24 cellular contexts compared by ENCODE assay signal in the genomic region with DNA sequence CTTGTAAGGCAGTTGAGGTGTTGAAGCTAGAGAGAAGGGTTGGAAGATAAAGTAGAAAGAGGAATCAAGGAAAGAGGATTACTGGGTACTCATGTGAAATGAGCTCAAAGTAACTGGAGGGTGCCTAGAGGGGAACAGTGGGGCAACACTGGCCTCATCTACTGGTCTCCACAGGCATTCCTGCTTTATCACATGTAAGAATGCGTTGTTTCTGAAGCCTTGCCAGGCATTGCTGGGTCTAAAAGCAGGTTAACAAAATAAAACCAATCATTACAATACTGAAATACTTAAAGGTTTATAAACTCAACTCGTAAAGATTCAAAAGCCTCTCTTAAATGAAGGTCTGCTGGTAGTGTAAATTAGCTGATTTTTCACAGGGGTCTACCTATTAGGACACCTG.
"Had no signal": no experiment of that assay in that cellular context is flagged by ENCODE, and none has a peak within 500 bp of the region (broad histone marks: within the 10 kb centered on the region; RNA-seq: fewer than 3 reads in every experiment).

No MANE protein-coding gene starts in this region.

- H3K9me3 Mint-ChIP-seq: activated B cell treated with CpG ODN at 0.5 μM for 24 hours; activated T-cell treated with anti-CD3 and anti-CD28 coated beads, Interleukin-2, amount 50 U/mL, for 24 hours; activated T-helper 17 cell treated with anti-CD3 and anti-CD28 coated beads, Interleukin-2, amount 50 U/mL, for 72 hours; stimulated activated memory B cell treated with anti-CD40 and anti-IgM and Interleukin-4, amounts not matched to agents 10 μg/mL and 1 μg/mL and 100 μg/mL, for 72 hours had no signal

- H3K27ac Mint-ChIP-seq: activated B cell treated with CpG ODN at 0.5 μM for 24 hours; activated CD4-positive, alpha-beta T cell treated with anti-CD3 and anti-CD28 coated beads for 36 hours; activated naive CD8-positive, alpha-beta T cell; activated T-cell treated with anti-CD3 and anti-CD28 coated beads, Interleukin-2, amount 50 U/mL, for 24 hours; activated T-helper 17 cell treated with anti-CD3 and anti-CD28 coated beads, Interleukin-2, amount 50 U/mL, for 72 hours; immature natural killer cell; mesothelial cell of epicardium; natural killer cell treated with Interleukin-12 subunit alpha and Interleukin-12 subunit beta and Interleukin-15 and Interleukin-18, amount 100 ng/mL, for 72 hours; stimulated activated memory B cell treated with anti-CD40 and anti-IgM and Interleukin-4, amounts not matched to agents 10 μg/mL and 1 μg/mL and 100 μg/mL, for 72 hours had no signal

- H3K36me3 Mint-ChIP-seq: activated naive CD8-positive, alpha-beta T cell; immature natural killer cell; mesothelial cell of epicardium; natural killer cell treated with Interleukin-12 subunit alpha and Interleukin-12 subunit beta and Interleukin-15 and Interleukin-18, amount 100 ng/mL, for 72 hours; stimulated activated memory B cell treated with anti-CD40 and anti-IgM and Interleukin-4, amounts not matched to agents 10 μg/mL and 1 μg/mL and 100 μg/mL, for 72 hours had no signal

- H3K27me3 Mint-ChIP-seq: activated B cell treated with CpG ODN at 0.5 μM for 24 hours; activated CD4-positive, alpha-beta T cell treated with anti-CD3 and anti-CD28 coated beads for 36 hours; activated naive CD8-positive, alpha-beta T cell; activated T-helper 17 cell treated with anti-CD3 and anti-CD28 coated beads, Interleukin-2, amount 50 U/mL, for 72 hours; natural killer cell treated with Interleukin-12 subunit alpha and Interleukin-12 subunit beta and Interleukin-15 and Interleukin-18, amount 100 ng/mL, for 72 hours; stimulated activated memory B cell treated with anti-CD40 and anti-IgM and Interleukin-4, amounts not matched to agents 10 μg/mL and 1 μg/mL and 100 μg/mL, for 72 hours had no signal

- H3K4me1 Mint-ChIP-seq: activated B cell treated with CpG ODN at 0.5 μM for 24 hours; activated CD4-positive, alpha-beta T cell treated with anti-CD3 and anti-CD28 coated beads for 36 hours; activated T-helper 17 cell treated with anti-CD3 and anti-CD28 coated beads, Interleukin-2, amount 50 U/mL, for 72 hours; immature natural killer cell; stimulated activated memory B cell treated with anti-CD40 and anti-IgM and Interleukin-4, amounts not matched to agents 10 μg/mL and 1 μg/mL and 100 μg/mL, for 72 hours had no signal

- H3K4me3 Mint-ChIP-seq: activated B cell treated with CpG ODN at 0.5 μM for 24 hours; activated CD4-positive, alpha-beta T cell treated with anti-CD3 and anti-CD28 coated beads for 36 hours; activated naive CD8-positive, alpha-beta T cell; activated T-cell treated with anti-CD3 and anti-CD28 coated beads, Interleukin-2, amount 50 U/mL, for 24 hours; activated T-helper 17 cell treated with anti-CD3 and anti-CD28 coated beads, Interleukin-2, amount 50 U/mL, for 72 hours; immature natural killer cell; mesothelial cell of epicardium; natural killer cell treated with Interleukin-12 subunit alpha and Interleukin-12 subunit beta and Interleukin-15 and Interleukin-18, amount 100 ng/mL, for 72 hours; stimulated activated memory B cell treated with anti-CD40 and anti-IgM and Interleukin-4, amounts not matched to agents 10 μg/mL and 1 μg/mL and 100 μg/mL, for 72 hours had no signal

- ATAC-seq: activated CD4-positive, alpha-beta T cell treated with anti-CD3 and anti-CD28 coated beads for 36 hours; activated T-helper 17 cell treated with anti-CD3 and anti-CD28 coated beads, Interleukin-2, amount 50 U/mL, for 72 hours; natural killer cell treated with Interleukin-12 subunit alpha and Interleukin-12 subunit beta and Interleukin-15 and Interleukin-18, amount 100 ng/mL, for 72 hours; right lobe of liver; stimulated activated memory B cell treated with anti-CD40 and anti-IgM and Interleukin-4, amounts not matched to agents 10 μg/mL and 1 μg/mL and 100 μg/mL, for 72 hours had no signal

- DNase-seq: activated B cell treated with CpG ODN at 0.5 μM for 24 hours; activated CD4-positive, alpha-beta T cell treated with anti-CD3 and anti-CD28 coated beads for 36 hours; activated CD4-positive, alpha-beta T cell treated with anti-CD3 and anti-CD28 coated beads, Interleukin-2, amount 50 U/mL, for 4 hours; activated CD8-positive, alpha-beta memory T cell treated with anti-CD3 and anti-CD28 coated beads for 24 hours; activated CD8-positive, alpha-beta memory T cell treated with anti-CD3 and anti-CD28 coated beads, Interleukin-2, amount 50 U/mL, for 4 hours; activated naive CD4-positive, alpha-beta T cell; activated T-cell treated with anti-CD3 and anti-CD28 coated beads, Interleukin-2, amount 50 U/mL, for 24 hours; dermis blood vessel endothelial cell; effector CD8-positive, alpha-beta T cell; erythroblast; foreskin melanocyte; glutamatergic neuron; immature natural killer cell; left ventricle myocardium inferior; right lobe of liver; stimulated activated CD4-positive, alpha-beta T cell treated with anti-CD3 and anti-CD28 coated beads, Interleukin-15, amount 100 ng/mL, for 24 hours; stomach; T-helper 9 cell had no signal

- FAIRE-seq: urothelium cell line had no signal
